ENCODE assay signal across 8 cellular contexts in genomic region chr4:182144621-182145359, GRCh38.
DNase-seq lines count a peak whose midpoint lies in the region; ATAC-seq, FAIRE-seq and TF ChIP-seq lines count a peak whose summit lies in the region.

No MANE protein-coding gene starts in this region.

- H3K4me3 Mint-ChIP-seq in neural progenitor cell = peak overlapping the region; percentile 100

- peaks cover 51% of the 10 kb centered on the region for H3K79me2 ChIP-seq in neural progenitor cell (ENCODE audit: low read depth)
- no peaks in the 10 kb centered on the region for H3K79me2 ChIP-seq in OCI-LY7 (ENCODE audit: insufficient read depth, low read depth, low read length)
- no peaks in the 10 kb centered on the region for H3K79me2 ChIP-seq in PC-9 (ENCODE audit: low read depth)

- H3K4me3 ChIP-seq in A549 = peak overlapping the region; percentile 83
- peak overlapping the region; percentile 75 for H3K4me3 ChIP-seq in epithelial cell of proximal tubule (ENCODE audit: low read depth, low read length)
- H3K4me3 ChIP-seq in neural progenitor cell = peak overlapping the region; percentile 98
- no peak overlapping the region for H3K4me3 ChIP-seq in OCI-LY7 (ENCODE audit: low read depth, low read length, poor library complexity, severe bottlenecking)
- no peak overlapping the region for H3K4me3 ChIP-seq in PC-9

- no peak for TF ChIP-seq POLR2A in A549 (IDR thresholded peaks at IDR 0.05; ENCODE audit: low read length)

- CTCF ChIA-PET in A549 (lab: Yijun Ruan, JAX) = no interaction called here
- CTCF ChIA-PET in OCI-LY7 (lab: Charles Lee; ENCODE audit: unreplicated experiment) = no interaction called here
- CTCF ChIA-PET in PC-9 (lab: Charles Lee) = no interaction called here

- peak overlapping the region; percentile 65 for H2AFZ ChIP-seq in neural progenitor cell (replicated peaks)
- H2AFZ ChIP-seq in OCI-LY7 (ENCODE audit: low read length) = no peak overlapping the region
- H2AFZ ChIP-seq in PC-9 = no peak overlapping the region

- H3K4me1 ChIP-seq in A549 (no peaks in the 10 kb centered on the region), neural progenitor cell (peaks cover 46% of the 10 kb centered on the region), OCI-LY7 (ENCODE audit: insufficient read depth, low read length, poor library complexity, severe bottlenecking) (no peaks in the 10 kb centered on the region), PC-9 (replicated peaks; ENCODE audit: insufficient read depth) (no peaks in the 10 kb centered on the region)

- intact Hi-C loops in OCI-LY7 (cut with micrococcal nuclease; ENCODE audit: unreplicated experiment) (no loop called here), PC-9 (cut with micrococcal nuclease; ENCODE audit: unreplicated experiment) (no loop called here)

- H3K36me3 Mint-ChIP-seq in neural progenitor cell = peaks cover 17% of the 10 kb centered on the region

- H3K36me3 ChIP-seq in neural progenitor cell = no peaks in the 10 kb centered on the region
- no peaks in the 10 kb centered on the region for H3K36me3 ChIP-seq in OCI-LY7 (ENCODE audit: insufficient read depth, low read length)
- no peaks in the 10 kb centered on the region for H3K36me3 ChIP-seq in PC-9 (ENCODE audit: low read depth)

- peaks cover 20% of the 10 kb centered on the region for H4K20me1 ChIP-seq in neural progenitor cell (ENCODE audit: low read depth)
- H4K20me1 ChIP-seq in OCI-LY7 (ENCODE audit: insufficient read depth, low read length) = no peaks in the 10 kb centered on the region
- H4K20me1 ChIP-seq in PC-9 (ENCODE audit: insufficient read depth) = no peaks in the 10 kb centered on the region

- 63% methylated on average over 6 of the region's 95 CpGs for WGBS in A549 (ENCODE audit: missing lambda C conversion rate)

- peak overlapping the region; percentile 99 for H3K27ac Mint-ChIP-seq in neural progenitor cell

- H3K27ac ChIP-seq in A549 (peak overlapping the region; percentile 82 to 93), neural progenitor cell (peak overlapping the region; percentile 72), OCI-LY7 (ENCODE audit: low read depth, low read length, poor library complexity, severe bottlenecking) (no peak overlapping the region), PC-9 (no peak overlapping the region)

- ATAC-seq in A549 = peak; percentile 21 to 52; a peak in 5 of 6 replicates
- ATAC-seq in GM18511 (IDR thresholded peaks at IDR 0.05; ENCODE audit: unreplicated experiment) = peak; percentile 53

- H3K9me3 Mint-ChIP-seq in neural progenitor cell = peaks cover 2% of the 10 kb centered on the region

- H3K27me3 ChIP-seq in neural progenitor cell (peaks cover 33% of the 10 kb centered on the region), PC-9 (ENCODE audit: insufficient read depth, low read depth) (no peaks in the 10 kb centered on the region)

- no peak for TF ChIP-seq EP300 in A549 (IDR thresholded peaks at IDR 0.05)

- no peaks in the 10 kb centered on the region for H3K9me2 ChIP-seq in OCI-LY7 (ENCODE audit: insufficient read depth, low read length)
- H3K9me2 ChIP-seq in PC-9 (ENCODE audit: insufficient read depth) = no peaks in the 10 kb centered on the region

- peaks cover 44% of the 10 kb centered on the region for H3F3A ChIP-seq in neural progenitor cell (ENCODE audit: low read depth)
- H3F3A ChIP-seq in PC-9 (ENCODE audit: insufficient read depth, low read depth) = no peaks in the 10 kb centered on the region

- POLR2A ChIA-PET in A549 (lab: Yijun Ruan, JAX) = no interaction called here
- POLR2A ChIA-PET in OCI-LY7 (lab: Charles Lee) = no interaction called here
- POLR2A ChIA-PET in PC-9 (lab: Charles Lee; ENCODE audit: unreplicated experiment) = no interaction called here

- H3K9me3 ChIP-seq in A549 (no peaks in the 10 kb centered on the region), neural progenitor cell (ENCODE audit: low read depth) (no peaks in the 10 kb centered on the region), OCI-LY7 (ENCODE audit: low read length) (no peaks in the 10 kb centered on the region), PC-9 (ENCODE audit: insufficient read depth, low read depth) (no peaks in the 10 kb centered on the region)

- BruUV-seq in OCI-LY7 (replicated peaks; lab: Mats Ljungman, UMichigan) (no TSS peak), PC-9 (replicated peaks; lab: Mats Ljungman, UMichigan) (no TSS peak)

- TF ChIP-seq RAD21 in A549 (conservative IDR thresholded peaks at IDR 0.05 in 1 of 2, IDR thresholded peaks at IDR 0.05 in 1 of 2) = no peak

- FAIRE-seq in A549 (lab: Jason Lieb, UNC) = no peak

- peaks cover 12% of the 10 kb centered on the region for H3K27me3 Mint-ChIP-seq in neural progenitor cell (ENCODE audit: insufficient read depth, low read depth)

- no peak for DNase-seq in A549 (ENCODE audit: low read depth in 1 of 2, low spot score in 1 of 2)
- peak; percentile 18 for DNase-seq in NCI-H2171 treated with DMSO at 0.1 percent for 48 hours (lab: John Stamatoyannopoulos, UW)
- DNase-seq in epithelial cell of proximal tubule (ENCODE audit: low read depth) = no peak
- peak; percentile 53 for DNase-seq in neural progenitor cell (ENCODE audit: low spot score)
- no peak for DNase-seq in OCI-LY7 (ENCODE audit: low spot score)
- DNase-seq in NK-92 (lab: John Stamatoyannopoulos, UW; ENCODE audit: unreplicated experiment) = no peak
- no peak for DNase-seq in PC-9

- H3K9ac ChIP-seq in neural progenitor cell = peak overlapping the region; percentile 75

- H3K4me2 ChIP-seq in A549 (peak overlapping the region; percentile 79), neural progenitor cell (peak overlapping the region; percentile 96), OCI-LY7 (ENCODE audit: low read length) (no peak overlapping the region), PC-9 (no peak overlapping the region)

- H3K4me1 Mint-ChIP-seq in neural progenitor cell = peaks cover 55% of the 10 kb centered on the region

- no peak for TF ChIP-seq CTCF in A549 (IDR thresholded peaks at IDR 0.05)
- no peak for TF ChIP-seq CTCF in epithelial cell of proximal tubule (conservative IDR thresholded peaks at IDR 0.05; ENCODE audit: low read depth, low read length)
- TF ChIP-seq CTCF in neural progenitor cell (IDR thresholded peaks at IDR 0.05) = no peak
- no peak for TF ChIP-seq CTCF in OCI-LY7 (conservative IDR thresholded peaks at IDR 0.05; ENCODE audit: low read length)
- TF ChIP-seq CTCF in PC-9 (conservative IDR thresholded peaks at IDR 0.05) = no peak

TF ChIP-seq in A549, 52 proteins besides CTCF, POLR2A, EP300 and RAD21:
- TF ChIP-seq RNF2 (IDR thresholded peaks at IDR 0.05; ENCODE audit: borderline replicate concordance, low read depth) (0 out of 2 replicates have a peak, but pooled peaks have one; percentile 10), EHF (CRISPR knock-in tag; IDR thresholded peaks at IDR 0.05) (no peak)

Comparison
In these comparisons a context has a peak if more than half of its experiments do, and no peak if none do; other contexts are left out.
1. DNase-seq: peak in NCI-H2171 treated with DMSO at 0.1 percent for 48 hours (single experiment) and neural progenitor cell (single experiment); none in A549 (0 of 2), epithelial cell of proximal tubule (single experiment), OCI-LY7 (single experiment), NK-92 (single experiment) and PC-9 (0 of 2).
2. H3K27ac ChIP-seq: peak in A549 (2 of 2) and neural progenitor cell (single experiment); none in OCI-LY7 (single experiment) and PC-9 (single experiment).
3. H3K4me2 ChIP-seq: peak in A549 (single experiment) and neural progenitor cell (single experiment); none in OCI-LY7 (single experiment) and PC-9 (single experiment).
4. H3K4me3 ChIP-seq: peak in A549 (single experiment), epithelial cell of proximal tubule (single experiment) and neural progenitor cell (single experiment); none in OCI-LY7 (single experiment) and PC-9 (single experiment).